Comparison of ENCODE assay signal across 8 cellular contexts in the genomic region with DNA sequence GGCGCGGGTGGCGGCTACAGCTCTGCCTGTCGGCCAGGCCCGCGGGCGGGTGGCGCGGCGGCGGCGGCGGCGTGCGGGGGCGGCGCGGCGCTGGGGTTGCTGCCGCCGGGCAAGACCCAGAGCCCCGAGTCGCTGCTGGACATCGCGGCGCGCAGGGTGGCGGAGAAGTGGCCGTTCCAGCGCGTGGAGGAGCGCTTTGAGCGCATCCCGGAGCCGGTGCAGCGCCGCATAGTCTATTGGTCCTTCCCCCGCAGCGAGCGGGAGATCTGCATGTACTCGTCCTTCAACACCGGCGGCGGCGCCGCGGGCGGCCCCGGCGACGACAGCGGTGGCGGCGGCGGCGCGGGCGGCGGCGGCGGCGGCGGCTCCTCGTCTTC. TPM values are rescaled to one million over a fixed set of nuclear protein-coding genes. Genes with fewer than 3 reads are reported as not detected.
DNase-seq lines count a peak whose midpoint lies in the region; ATAC-seq, FAIRE-seq and TF ChIP-seq lines count a peak whose summit lies in the region.

No MANE protein-coding gene starts in this region.

- no peaks in the 10 kb centered on the region for H3K9me2 ChIP-seq in MM.1S (replicated peaks; ENCODE audit: insufficient read depth, low read length)

- H3K27me3 ChIP-seq in MM.1S (replicated peaks; ENCODE audit: insufficient read depth, low read length) (peaks cover 8% of the 10 kb centered on the region; the same call in 1 of the 2 replicates), right cardiac atrium (ENCODE audit: control insufficient read depth, insufficient read depth) (no peaks in the 10 kb centered on the region)

- H3K27ac ChIP-seq in 22Rv1 = peak overlapping the region; percentile 71
- H3K27ac ChIP-seq in MM.1S (ENCODE audit: low read length) = peak overlapping the region; percentile 35; the same call in 1 of the 2 replicates
- H3K27ac ChIP-seq in right cardiac atrium (ENCODE audit: low read length) = peak overlapping the region; percentile 98
- H3K27ac ChIP-seq in skin epidermis = peak overlapping the region in 13 of 21 experiments; percentile 55 to 93 (median 77)

- H3K4me3 Mint-ChIP-seq in activated naive CD8-positive, alpha-beta T cell = peak overlapping the region; percentile 91

- FAIRE-seq in HTR-8/SVneo (lab: Jason Lieb, UNC) = no peak

- DNase-seq in MM.1S = peak; percentile 32
- peak; percentile 49 to 84 (median 80) for DNase-seq in right cardiac atrium
- no peak for DNase-seq in superior temporal gyrus (ENCODE audit: extremely low spot score)
- DNase-seq in HTR-8/SVneo (ENCODE audit: insufficient read length, low spot score) = no peak

- H3K4me1 Mint-ChIP-seq in activated naive CD8-positive, alpha-beta T cell (ENCODE audit: low read depth) = peaks cover 46% of the 10 kb centered on the region

- H3F3A ChIP-seq in MM.1S (ENCODE audit: insufficient read depth, low read length) = peaks cover 11% of the 10 kb centered on the region

- no peak overlapping the region for H3K27ac Mint-ChIP-seq in activated naive CD8-positive, alpha-beta T cell

- H3K79me2 ChIP-seq in MM.1S (ENCODE audit: low read length) = peaks cover 45% of the 10 kb centered on the region

- WGBS in right cardiac atrium = under 1% methylated on average over 64 of the region's 64 CpGs

- peak overlapping the region; percentile 47; the same call in 1 of the 2 replicates for H3K9ac ChIP-seq in MM.1S (ENCODE audit: low read length)

- peak overlapping the region; percentile 78 for H3K4me3 ChIP-seq in GM12875 (ENCODE audit: low read depth, low read length)
- H3K4me3 ChIP-seq in MM.1S (ENCODE audit: low read length) = peak overlapping the region; percentile 51; the same call in 1 of the 2 replicates
- peak overlapping the region; percentile 94 for H3K4me3 ChIP-seq in right cardiac atrium (ENCODE audit: low read length)
- H3K4me3 ChIP-seq in skin epidermis = peak overlapping the region; percentile 33 to 89 (median 84)

- no peak for ATAC-seq in right cardiac atrium

- no peak overlapping the region for H3K4me2 ChIP-seq in MM.1S (ENCODE audit: low read depth, low read length)

- no peaks in the 10 kb centered on the region for H3K36me3 ChIP-seq in MM.1S (replicated peaks; ENCODE audit: insufficient read depth, low read length)

- no peak for TF ChIP-seq CTCF in 22Rv1 (IDR thresholded peaks at IDR 0.05)
- TF ChIP-seq CTCF in GM12875 (IDR thresholded peaks at IDR 0.05; ENCODE audit: borderline replicate concordance, insufficient read depth, low read depth, low read length) = no peak
- no peak for TF ChIP-seq CTCF in MM.1S (IDR thresholded peaks at IDR 0.05; ENCODE audit: low read length)

- no peak overlapping the region for H2AFZ ChIP-seq in MM.1S (ENCODE audit: low read length)

- intact Hi-C loops in right cardiac atrium (cut with DNase I) = loop anchor here in 3 of 4 donors (5.0 to 10.0 kb wide), 5 partner anchors 72 to 325 kb away; a partner anchor contains a TSS

- no peaks in the 10 kb centered on the region for H3K9me3 ChIP-seq in MM.1S (replicated peaks; ENCODE audit: insufficient read depth, low read length)
- no peaks in the 10 kb centered on the region for H3K9me3 ChIP-seq in right cardiac atrium (ENCODE audit: control insufficient read depth, low read length)

- H3K27me3 Mint-ChIP-seq in activated naive CD8-positive, alpha-beta T cell = peaks cover 5% of the 10 kb centered on the region

- no peaks in the 10 kb centered on the region for H3K9me3 Mint-ChIP-seq in activated naive CD8-positive, alpha-beta T cell (ENCODE audit: low read depth)

- H3K36me3 Mint-ChIP-seq in activated naive CD8-positive, alpha-beta T cell = peaks cover 5% of the 10 kb centered on the region

- peaks cover 11% of the 10 kb centered on the region for H3K4me1 ChIP-seq in MM.1S (ENCODE audit: low read length)
- peaks cover 4% of the 10 kb centered on the region for H3K4me1 ChIP-seq in right cardiac atrium (ENCODE audit: control insufficient read depth, insufficient read depth, low read length)

- no peaks in the 10 kb centered on the region for H4K20me1 ChIP-seq in MM.1S (ENCODE audit: insufficient read depth, low read length)

RNA-seq across cellular contexts. Expression of a gene that starts 0.3 kb away (rescaled TPM):
- 1 to 10 TPM; 6.3 to 7.9 (median 7.3) TPM for total RNA-seq in right cardiac atrium
- 2.5 TPM for polyA plus RNA-seq in right cardiac atrium

Comparison
In these comparisons a context has a peak if more than half of its experiments do, and no peak if none do; other contexts are left out.
1. H3K27ac ChIP-seq: peak in every context shown above with its lines; median percentile 98 in right cardiac atrium; 77 in skin epidermis; 71 in 22Rv1; 35 in MM.1S.
2. DNase-seq: peak in MM.1S (single experiment) and right cardiac atrium (3 of 3); none in superior temporal gyrus (single experiment) and HTR-8/SVneo (single experiment).
3. Peak in every context shown above with its lines, with median percentiles within 50 percentile points of each other: H3K4me3 ChIP-seq.